ENCODE assay signal across 14 cellular contexts in genomic region chr18:70423988-70424387, GRCh38.
DNase-seq lines count a peak whose midpoint lies in the region; FAIRE-seq lines count a peak whose summit lies in the region.
"Had no signal": no experiment of that assay in that cellular context is flagged by ENCODE, and none has a peak within 500 bp of the region (broad histone marks: within the 10 kb centered on the region; RNA-seq: fewer than 3 reads in every experiment).

No MANE protein-coding gene starts in this region.

- H3K18ac ChIP-seq in mesenchymal stem cell (ENCODE audit: low read depth in 1 of 2, low read length in 2 of 2) = no peak overlapping the region

- peaks cover 12% of the 10 kb centered on the region for H3K9me3 ChIP-seq in mesenchymal stem cell (ENCODE audit: control insufficient read depth, low read length)
- H3K9me3 ChIP-seq: left ventricle myocardium inferior, ovary, vagina had no signal

- no peak overlapping the region for H2BK120ac ChIP-seq in mesenchymal stem cell (ENCODE audit: low read depth, low read length)

- no peak overlapping the region for H3K4ac ChIP-seq in mesenchymal stem cell (ENCODE audit: low read depth in 1 of 2, low read length in 2 of 2)

- H3K4me3 ChIP-seq in mesenchymal stem cell (ENCODE audit: insufficient read depth in 1 of 2, low read depth in 1 of 2, low read length in 2 of 2) = no peak overlapping the region
- H3K4me3 ChIP-seq: dorsolateral prefrontal cortex, left ventricle myocardium inferior, ovary, vagina had no signal

- no peak overlapping the region for H2BK15ac ChIP-seq in mesenchymal stem cell (ENCODE audit: low read depth, poor library complexity, severe bottlenecking)

- no peaks in the 10 kb centered on the region for H3K36me3 ChIP-seq in mesenchymal stem cell (ENCODE audit: control insufficient read depth in 1 of 2, insufficient read depth in 2 of 2, low read depth in 1 of 2, low read length in 2 of 2)
- H3K36me3 ChIP-seq: left ventricle myocardium inferior, ovary, vagina had no signal

- no peaks in the 10 kb centered on the region for H3K36me3 Mint-ChIP-seq in immature natural killer cell

- H3K79me1 ChIP-seq in mesenchymal stem cell (replicated peaks; ENCODE audit: low read length, poor library complexity, severe bottlenecking) = no peaks in the 10 kb centered on the region

- H2BK12ac ChIP-seq in mesenchymal stem cell (ENCODE audit: low read length in 2 of 2) = peak overlapping the region in 1 of 2 experiments; percentile 11

- no peaks in the 10 kb centered on the region for H3K9me3 Mint-ChIP-seq in immature natural killer cell

- H3K9ac ChIP-seq in mesenchymal stem cell (ENCODE audit: low read length) = peak overlapping the region; percentile 66

- peaks cover 4% of the 10 kb centered on the region for H3K4me1 ChIP-seq in mesenchymal stem cell (ENCODE audit: control insufficient read depth, insufficient read depth, low read depth, low read length)

- no peak overlapping the region for H2BK5ac ChIP-seq in mesenchymal stem cell (ENCODE audit: low read depth, low read length, poor library complexity, severe bottlenecking)

- H3K27ac Mint-ChIP-seq in immature natural killer cell = no peak overlapping the region

- 65% methylated on average over 4 of the region's 4 CpGs for WGBS in mesenchymal stem cell

- peaks cover 3 to 8% (median 3%) of the 10 kb centered on the region in 3 donors for H3K27me3 Mint-ChIP-seq in immature natural killer cell (ENCODE audit: low read depth in 3 of 3)

- H4K8ac ChIP-seq in mesenchymal stem cell (ENCODE audit: low read length) = no peak overlapping the region

- H3K14ac ChIP-seq in mesenchymal stem cell (ENCODE audit: low read length in 2 of 2) = no peak overlapping the region

- H3K27me3 ChIP-seq in mesenchymal stem cell (ENCODE audit: control insufficient read depth in 1 of 2, insufficient read depth in 1 of 2, low read length in 2 of 2) = no peaks in the 10 kb centered on the region
- H3K27me3 ChIP-seq: dorsolateral prefrontal cortex, ovary, vagina had no signal

- DNase-seq in AG08395 (ENCODE audit: low spot score) = peak; percentile 28
- peak; percentile 52 for DNase-seq in M059J (ENCODE audit: low read depth)
- peak; percentile 41 for DNase-seq in dermis blood vessel endothelial cell
- DNase-seq in mesenchymal stem cell = no peak
- DNase-seq in immature natural killer cell = no peak
- no peak for DNase-seq in GM19239 (ENCODE audit: insufficient read length, low spot score)
- DNase-seq in activated gamma-delta T cell (lab: John Stamatoyannopoulos, UW) = no peak
- DNase-seq in urothelium cell line (ENCODE audit: low spot score) = no peak
- DNase-seq: left ventricle myocardium inferior; NCI-H1436 treated with DMSO at 0.1 percent for 48 hours; NK-92 treated with Interleukin-12 subunit alpha and Interleukin-12 subunit beta, amount 100 ng/mL, for 24 hours; ovary had no signal

- no peak overlapping the region for H4K91ac ChIP-seq in mesenchymal stem cell (ENCODE audit: low read length)

- H3K4me1 Mint-ChIP-seq in immature natural killer cell = no peaks in the 10 kb centered on the region

- H3K27ac ChIP-seq in mesenchymal stem cell (ENCODE audit: low read length, poor library complexity, severe bottlenecking) = no peak overlapping the region
- H3K27ac ChIP-seq: dorsolateral prefrontal cortex, left ventricle myocardium inferior, ovary had no signal

- no peak for FAIRE-seq in GM19239 (lab: Jason Lieb, UNC)
- FAIRE-seq in urothelium cell line (lab: Jason Lieb, UNC) = no peak

- no peak overlapping the region for H3K4me2 ChIP-seq in mesenchymal stem cell (ENCODE audit: low read length, poor library complexity, severe bottlenecking)

- H3K23ac ChIP-seq in mesenchymal stem cell (ENCODE audit: low read length in 2 of 2) = no peak overlapping the region

- no peak overlapping the region for H3K4me3 Mint-ChIP-seq in immature natural killer cell

- no peak overlapping the region for H2AFZ ChIP-seq in mesenchymal stem cell (ENCODE audit: low read depth, low read length)

- no peak overlapping the region for H2AK5ac ChIP-seq in mesenchymal stem cell (ENCODE audit: low read length, severe bottlenecking)

Comparison
In these comparisons a context has a peak if more than half of its experiments do, and no peak if none do; other contexts are left out.
1. DNase-seq: peak in AG08395 (single experiment), M059J (single experiment) and dermis blood vessel endothelial cell (single experiment); none in mesenchymal stem cell (single experiment), immature natural killer cell (0 of 3), GM19239 (single experiment), activated gamma-delta T cell (single experiment) and urothelium cell line (single experiment).